ENCODE assay signal across 34 cellular contexts in the genomic region with DNA sequence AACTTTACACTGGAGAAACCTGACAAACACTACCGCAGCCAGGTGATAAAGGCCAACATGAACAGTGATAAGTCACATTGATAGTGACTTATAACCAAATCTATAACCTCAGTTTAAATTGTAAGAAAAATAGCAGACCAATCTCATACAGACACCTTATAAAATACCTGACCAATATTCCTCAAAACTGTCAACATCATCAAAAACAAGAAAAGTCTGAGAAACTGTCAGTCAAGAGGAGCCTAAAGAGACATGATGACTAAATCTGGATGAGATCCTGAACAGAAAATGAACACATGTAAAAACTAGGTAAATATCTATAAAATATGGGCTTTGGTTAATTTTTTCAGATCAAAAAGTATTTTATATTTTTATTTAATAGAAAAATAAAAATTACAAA.
"Had no signal": no experiment of that assay in that cellular context is flagged by ENCODE, and none has a peak within 500 bp of the region (broad histone marks: within the 10 kb centered on the region; RNA-seq: fewer than 3 reads in every experiment).

No MANE protein-coding gene starts in this region.

- H3K4me1 ChIP-seq: adrenal gland, ascending aorta, body of pancreas, breast epithelium had no signal

- ATAC-seq: activated naive CD4-positive, alpha-beta T cell treated with anti-CD3 and anti-CD28 coated beads, Interleukin-2, amount 50 U/mL, for 72 hours; activated naive CD8-positive, alpha-beta T cell treated with anti-CD3 and anti-CD28 coated beads, Interleukin-2, amount 50 U/mL, for 24 hours; activated T-cell treated with anti-CD3 and anti-CD28 coated beads, Interleukin-2, amount 50 U/mL, for 4 hours; activated T-cell treated with anti-CD3 and anti-CD28 coated beads, Interleukin-2, amount 50 U/mL, for 72 hours; activated T-helper 17 cell treated with anti-CD3 and anti-CD28 coated beads, Interleukin-2, amount 50 U/mL, for 72 hours; body of pancreas had no signal

- H3K27me3 ChIP-seq: adrenal gland, ascending aorta, body of pancreas, brain microvascular endothelial cell, breast epithelium, cardiac muscle cell had no signal

- H3K4me3 ChIP-seq: adrenal gland, ascending aorta, body of pancreas, breast epithelium, cardiac muscle cell had no signal

- H3K36me3 ChIP-seq: adrenal gland, ascending aorta, brain microvascular endothelial cell, breast epithelium, cardiac muscle cell had no signal

- DNase-seq: activated effector memory CD4-positive, alpha-beta T cell treated with anti-CD3 and anti-CD28 coated beads, Interleukin-2, amount 50 U/mL, for 16 hours; activated effector memory CD4-positive, alpha-beta T cell treated with Interleukin-2 at 50 U/mL for 16 hours; activated gamma-delta T cell; activated gamma-delta T cell treated with Interleukin-2 at 50 U/mL for 16 hours; activated naive CD4-positive, alpha-beta T cell; activated naive CD4-positive, alpha-beta T cell treated with anti-CD3 and anti-CD28 coated beads for 36 hours; activated naive CD4-positive, alpha-beta T cell treated with anti-CD3 and anti-CD28 coated beads, Interleukin-2, amount 10 ng/mL, durations not matched to agents 7 days and 5 days; activated naive CD4-positive, alpha-beta T cell treated with anti-CD3 and anti-CD28 coated beads, Interleukin-2, amount 50 U/mL, for 16 hours; activated naive CD4-positive, alpha-beta T cell treated with Interleukin-2 at 50 U/mL for 16 hours; activated naive CD8-positive, alpha-beta T cell treated with anti-CD3 and anti-CD28 coated beads for 36 hours; activated naive CD8-positive, alpha-beta T cell treated with anti-CD3 and anti-CD28 coated beads, Interleukin-2, amount 10 ng/mL, durations not matched to agents 7 days and 5 days; activated naive CD8-positive, alpha-beta T cell treated with anti-CD3 and anti-CD28 coated beads, Interleukin-2, amount 50 U/mL, for 24 hours; activated T-cell treated with anti-CD3 and anti-CD28 coated beads, Interleukin-2, amount 50 U/mL, for 1 hour; activated T-cell treated with anti-CD3 and anti-CD28 coated beads, Interleukin-2, amount 50 U/mL, for 24 hours; activated T-cell treated with anti-CD3 and anti-CD28 coated beads, Interleukin-2, amount 50 U/mL, for 4 hours; activated T-cell treated with anti-CD3 and anti-CD28 coated beads, Interleukin-2, amount 50 U/mL, for 48 hours; activated T-cell treated with anti-CD3 and anti-CD28 coated beads, Interleukin-2, amount 50 U/mL, for 72 hours; adrenal gland; amniotic stem cell; amygdala; anterior cingulate cortex; aorta; body of pancreas; brain microvascular endothelial cell; caudate nucleus; central memory CD4-positive, alpha-beta T cell; cerebellar nuclear complex had no signal

- FAIRE-seq: astrocyte, bronchial epithelial cell had no signal

- H3K27ac ChIP-seq: adrenal gland, ascending aorta, body of pancreas, brain microvascular endothelial cell, breast epithelium, cardiac muscle cell had no signal

- H3K9me3 ChIP-seq: adrenal gland had no signal
